8 cellular contexts compared by ENCODE assay signal in the genomic region with DNA sequence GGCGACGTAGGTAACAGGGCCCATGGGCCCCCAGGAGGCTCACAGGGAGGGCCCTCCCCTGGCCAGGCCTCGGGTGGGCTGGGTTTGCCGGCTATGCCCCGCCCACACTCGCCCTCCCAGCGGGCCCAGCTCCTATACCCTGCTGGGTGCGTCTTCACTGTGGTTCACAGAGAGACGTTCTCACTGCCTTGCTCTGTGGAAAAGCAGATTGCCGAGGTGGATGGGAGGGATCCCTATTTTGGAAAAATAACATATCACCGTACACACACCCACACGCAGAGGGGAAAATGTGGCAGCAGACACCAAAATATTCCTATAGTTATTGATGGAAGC. TPM values are rescaled to one million over a fixed set of nuclear protein-coding genes. Genes with fewer than 3 reads are reported as not detected.
DNase-seq lines count a peak whose midpoint lies in the region; ATAC-seq and TF ChIP-seq lines count a peak whose summit lies in the region.

No MANE protein-coding gene starts in this region.

- H3K27me3 ChIP-seq in SJCRH30, result no peaks in the 10 kb centered on the region
- no peaks in the 10 kb centered on the region for H3K27me3 ChIP-seq in heart left ventricle

- CTCF ChIA-PET in activated naive CD4-positive, alpha-beta T cell treated with anti-CD3 and anti-CD28 coated beads for 36 hours (lab: Charles Lee), result interaction anchor here (1.2 to 2.2 kb wide), 2 partner anchors 38 to 44 kb away, joined by 6 to 8 read pairs; no protein-coding TSS in a partner anchor

- peak overlapping the region; percentile 73 for H3K27ac Mint-ChIP-seq in activated naive CD4-positive, alpha-beta T cell treated with anti-CD3 and anti-CD28 coated beads for 36 hours

- H3K9me3 Mint-ChIP-seq in activated naive CD4-positive, alpha-beta T cell treated with anti-CD3 and anti-CD28 coated beads for 36 hours, result peaks cover 8% of the 10 kb centered on the region

- H3K4me3 ChIP-seq in SJCRH30, result peak overlapping the region; percentile 72
- peak overlapping the region in 9 of 12 donors; percentile 28 to 73 (median 65) for H3K4me3 ChIP-seq in heart left ventricle

- in situ Hi-C loops in G401 (cut with HindIII; ENCODE audit: low sequenced_read_pairs), result no loop called here

- H3K27ac ChIP-seq in SJCRH30, result no peak overlapping the region
- peak overlapping the region in 9 of 12 donors; percentile 75 to 90 (median 84) for H3K27ac ChIP-seq in heart left ventricle

- no peaks in the 10 kb centered on the region for H3K9me3 ChIP-seq in SJCRH30 (replicated peaks)
- no peaks in the 10 kb centered on the region for H3K9me3 ChIP-seq in heart left ventricle

- peak; percentile 38 for DNase-seq in DMS 273 (lab: John Stamatoyannopoulos, UW; ENCODE audit: unreplicated experiment)
- DNase-seq in DMS 273 treated with DMSO at 0.1 percent for 48 hours (lab: John Stamatoyannopoulos, UW), result no peak
- DNase-seq in SJCRH30, result peak; percentile 76 to 82
- peak; percentile 63 for DNase-seq in activated naive CD4-positive, alpha-beta T cell treated with anti-CD3 and anti-CD28 coated beads for 36 hours
- DNase-seq in heart left ventricle, result peak in 4 of 5 donors; percentile 35 to 76 (median 50)
- DNase-seq in stimulated activated CD4-positive, alpha-beta T cell treated with anti-CD3 and anti-CD28 coated beads, Interleukin-15, amount 100 ng/mL, for 24 hours, result peak; percentile 76
- no peak for DNase-seq in G401 (ENCODE audit: low spot score)

- intact Hi-C loops in activated naive CD4-positive, alpha-beta T cell treated with anti-CD3 and anti-CD28 coated beads for 36 hours (cut with micrococcal nuclease), result loop anchor here (1.0 to 10.0 kb wide), 9 partner anchors 38 to 879 kb away; a partner anchor contains a TSS
- intact Hi-C loops in heart left ventricle (cut with DNase I), result loop anchor here (2.0 to 10.0 kb wide), 14 partner anchors 35 to 709 kb away; a partner anchor contains a TSS

- H3K4me3 Mint-ChIP-seq in activated naive CD4-positive, alpha-beta T cell treated with anti-CD3 and anti-CD28 coated beads for 36 hours, result peak overlapping the region; percentile 80

- no peak for TF ChIP-seq CTCF in heart left ventricle (IDR thresholded peaks at IDR 0.05)

- no peak for TF ChIP-seq POLR2A in heart left ventricle (IDR thresholded peaks at IDR 0.05)

- ATAC-seq in HG03442 (IDR thresholded peaks at IDR 0.05; ENCODE audit: unreplicated experiment) (peak; percentile 33), heart left ventricle (peak in 2 of 4 donors; percentile 17 to 25)

- H3K36me3 ChIP-seq in SJCRH30 (no peaks in the 10 kb centered on the region), heart left ventricle (no peaks in the 10 kb centered on the region)

- H3K36me3 Mint-ChIP-seq in activated naive CD4-positive, alpha-beta T cell treated with anti-CD3 and anti-CD28 coated beads for 36 hours (ENCODE audit: low read depth), result no peaks in the 10 kb centered on the region

- 49 to 75% (median 55%) methylated on average over 12 of the region's 12 CpGs for WGBS in heart left ventricle, 4 donors

- no peaks in the 10 kb centered on the region for H3K27me3 Mint-ChIP-seq in activated naive CD4-positive, alpha-beta T cell treated with anti-CD3 and anti-CD28 coated beads for 36 hours (ENCODE audit: low read depth)

- H3K4me1 Mint-ChIP-seq in activated naive CD4-positive, alpha-beta T cell treated with anti-CD3 and anti-CD28 coated beads for 36 hours (ENCODE audit: low read depth), result peaks cover 5% of the 10 kb centered on the region

- no peaks in the 10 kb centered on the region for H3K4me1 ChIP-seq in SJCRH30
- H3K4me1 ChIP-seq in heart left ventricle, result peaks cover 5 to 37% (median 24%) of the 10 kb centered on the region in 12 donors

RNA-seq across cellular contexts. Expression of a gene that starts 49.6 kb away (rescaled TPM):
- total RNA-seq in SJCRH30 (2014; rRNA removed; shearing (Covaris generic)), result 7.7 and 8.3 TPM in 2 replicates
- total RNA-seq in activated naive CD4-positive, alpha-beta T cell treated with anti-CD3 and anti-CD28 coated beads for 36 hours, result 10 to 100 TPM in 1 of 2 experiments, 1 to 10 TPM in 1; 9.3 to 10.3 TPM
- 10 to 100 TPM in 7 of 9 donors, 1 to 10 TPM in 2; 5.9 to 18.3 (median 13.2) TPM for total RNA-seq in heart left ventricle
- 10 to 100 TPM; 11.3 to 16.5 TPM for polyA plus RNA-seq in heart left ventricle
- total RNA-seq in G401 (2014; rRNA removed; shearing (Covaris generic)), result 4.0 and 5.5 TPM in 2 replicates

Comparison
In these comparisons a context has a peak if more than half of its experiments do, and no peak if none do; other contexts are left out.
1. DNase-seq: peak in DMS 273 (single experiment), SJCRH30 (2 of 2), activated naive CD4-positive, alpha-beta T cell treated with anti-CD3 and anti-CD28 coated beads for 36 hours (single experiment), heart left ventricle (4 of 5) and stimulated activated CD4-positive, alpha-beta T cell treated with anti-CD3 and anti-CD28 coated beads, Interleukin-15, amount 100 ng/mL, for 24 hours (single experiment); none in DMS 273 treated with DMSO at 0.1 percent for 48 hours (single experiment) and G401 (single experiment).